ENCODE assay signal across 35 cellular contexts in genomic region chr2:227390468-227391256, GRCh38. TPM values are rescaled to one million over a fixed set of nuclear protein-coding genes. Genes with fewer than 3 reads are reported as not detected.
"Had no signal": no experiment of that assay in that cellular context is flagged by ENCODE, and none has a peak within 500 bp of the region (broad histone marks: within the 10 kb centered on the region; RNA-seq: fewer than 3 reads in every experiment).

No MANE protein-coding gene starts in this region.

- H2AFZ ChIP-seq: hepatocyte, parathyroid adenoma had no signal

- H3K9me3 ChIP-seq: adrenal gland, body of pancreas, colonic mucosa, spleen, suprapubic skin, tibial artery had no signal

- H3K4me2 ChIP-seq: hepatocyte had no signal

- H3K27ac ChIP-seq: adrenal gland, body of pancreas, colonic mucosa, dorsolateral prefrontal cortex, gastroesophageal sphincter, hepatocyte, parathyroid adenoma, spleen, suprapubic skin, tibial artery had no signal

- H3K79me2 ChIP-seq: hepatocyte, parathyroid adenoma had no signal

- H3K4me1 ChIP-seq: adrenal gland, body of pancreas, colonic mucosa, gastroesophageal sphincter, parathyroid adenoma, suprapubic skin, tibial artery had no signal

- ATAC-seq: activated CD4-positive, alpha-beta T cell treated with anti-CD3 and anti-CD28 coated beads for 36 hours; activated CD8-positive, alpha-beta memory T cell treated with anti-CD3 and anti-CD28 coated beads, Interleukin-2, amount 10 ng/mL, durations not matched to agents 7 days and 5 days; activated CD8-positive, alpha-beta T cell treated with anti-CD3 and anti-CD28 coated beads, Interleukin-2, amount 10 ng/mL, durations not matched to agents 7 days and 5 days; body of pancreas; gastroesophageal sphincter; left colon; naive thymus-derived CD8-positive, alpha-beta T cell; right cardiac atrium had no signal

- H3K36me3 ChIP-seq: adrenal gland, colonic mucosa, gastroesophageal sphincter, spleen, suprapubic skin, tibial artery had no signal

- H3K4me3 ChIP-seq: adrenal gland, body of pancreas, colonic mucosa, dorsolateral prefrontal cortex, gastroesophageal sphincter, hepatocyte, spleen, suprapubic skin, tibial artery had no signal

- H3K9ac ChIP-seq: parathyroid adenoma had no signal

- H3K27me3 ChIP-seq: adrenal gland, body of pancreas, colonic mucosa, dorsolateral prefrontal cortex, gastroesophageal sphincter, hepatocyte, spleen, suprapubic skin, tibial artery had no signal

- DNase-seq: activated B cell treated with CpG ODN at 0.5 μM for 24 hours; activated CD4-positive, alpha-beta T cell treated with anti-CD3 and anti-CD28 coated beads for 36 hours; activated CD8-positive, alpha-beta memory T cell treated with anti-CD3 and anti-CD28 coated beads, Interleukin-2, amount 10 ng/mL, durations not matched to agents 7 days and 5 days; activated CD8-positive, alpha-beta T cell treated with anti-CD3 and anti-CD28 coated beads, Interleukin-2, amount 10 ng/mL, durations not matched to agents 7 days and 5 days; activated T-cell treated with anti-CD3 and anti-CD28 coated beads, Interleukin-2, amount 50 U/mL, for 48 hours; adrenal gland; aorta; body of pancreas; colonic mucosa; dorsolateral prefrontal cortex; effector memory CD4-positive, alpha-beta T cell; left colon; mammary epithelial cell; naive thymus-derived CD8-positive, alpha-beta T cell; occipital lobe; right cardiac atrium; spleen; stimulated activated naive CD4-positive, alpha-beta T cell; T-helper 2 cell; tibial artery had no signal

RNA-seq across cellular contexts. Expression of gene SCYGR1, which starts 2.9 kb away (rescaled TPM):
- total RNA-seq: activated B cell treated with CpG ODN at 0.5 μM for 24 hours; activated CD4-positive, alpha-beta T cell treated with anti-CD3 and anti-CD28 coated beads for 36 hours; activated CD8-positive, alpha-beta memory T cell treated with anti-CD3 and anti-CD28 coated beads, Interleukin-2, amount 10 ng/mL, durations not matched to agents 7 days and 5 days; activated CD8-positive, alpha-beta T cell treated with anti-CD3 and anti-CD28 coated beads, Interleukin-2, amount 10 ng/mL, durations not matched to agents 7 days and 5 days; activated T-helper 2 cell treated with anti-CD3 and anti-CD28 coated beads, Interferon-gamma antibody, Interleukin-2, Interleukin-4, amounts not matched to agents 10 μg/mL and 5 μg/mL and 100 μg/mL, durations not matched to agents 14 hours and 24 hours and 36 hours; adrenal gland; aorta; body of pancreas; colonic mucosa; endothelial cell of umbilical vein; fibroblast of lung; fibroblast of villous mesenchyme; gastroesophageal sphincter; hepatocyte; left colon; liver; mammary epithelial cell; mesothelial cell of epicardium; naive thymus-derived CD8-positive, alpha-beta T cell; neural crest cell; occipital lobe; pulmonary artery endothelial cell; right cardiac atrium; spleen; suprapubic skin; ureter had no signal
- polyA plus RNA-seq: adrenal gland; aorta; endothelial cell of umbilical vein; esophagus; fibroblast of lung; hepatocyte; keratinocyte; liver; mammary epithelial cell; naive thymus-derived CD8-positive, alpha-beta T cell; right cardiac atrium; spleen had no signal

RNA-seq across cellular contexts. Expression of gene TM4SF20, which starts 11.6 kb away (rescaled TPM):
- total RNA-seq: activated B cell treated with CpG ODN at 0.5 μM for 24 hours; activated CD4-positive, alpha-beta T cell treated with anti-CD3 and anti-CD28 coated beads for 36 hours; activated CD8-positive, alpha-beta memory T cell treated with anti-CD3 and anti-CD28 coated beads, Interleukin-2, amount 10 ng/mL, durations not matched to agents 7 days and 5 days; activated CD8-positive, alpha-beta T cell treated with anti-CD3 and anti-CD28 coated beads, Interleukin-2, amount 10 ng/mL, durations not matched to agents 7 days and 5 days; activated T-helper 2 cell treated with anti-CD3 and anti-CD28 coated beads, Interferon-gamma antibody, Interleukin-2, Interleukin-4, amounts not matched to agents 10 μg/mL and 5 μg/mL and 100 μg/mL, durations not matched to agents 14 hours and 24 hours and 36 hours; aorta; body of pancreas; endothelial cell of umbilical vein; fibroblast of lung; gastroesophageal sphincter; liver; mammary epithelial cell; mesothelial cell of epicardium; naive thymus-derived CD8-positive, alpha-beta T cell; neural crest cell; occipital lobe; pulmonary artery endothelial cell; right cardiac atrium; spleen; ureter had no signal
- polyA plus RNA-seq: adrenal gland; endothelial cell of umbilical vein; keratinocyte; liver; mammary epithelial cell; naive thymus-derived CD8-positive, alpha-beta T cell; right cardiac atrium; spleen had no signal
